10 cellular contexts compared by ENCODE assay signal in genomic region chr20:62951896-62952372, GRCh38. TPM values are rescaled to one million over a fixed set of nuclear protein-coding genes. Genes with fewer than 3 reads are reported as not detected.
DNase-seq lines count a peak whose midpoint lies in the region; ATAC-seq, FAIRE-seq and TF ChIP-seq lines count a peak whose summit lies in the region.
"Had no signal": no experiment of that assay in that cellular context is flagged by ENCODE, and none has a peak within 500 bp of the region (broad histone marks: within the 10 kb centered on the region; RNA-seq: fewer than 3 reads in every experiment).

No MANE protein-coding gene starts in this region.

- no peak overlapping the region for H2BK15ac ChIP-seq in H1 (ENCODE audit: low read length)

- no peak overlapping the region for H3K4ac ChIP-seq in H1 (replicated peaks; ENCODE audit: insufficient read length, low read depth, low read length)

- CTCF ChIA-PET in H1 (lab: Charles Lee; ENCODE audit: partially characterized antibody) = interaction anchor here (1.2 to 2.3 kb wide), 3 partner anchors 11 to 67 kb away, joined by 3 to 5 read pairs (median 3); no protein-coding TSS in a partner anchor

- DNase-seq in H1 (ENCODE audit: low read depth in 1 of 2, low spot score in 2 of 2) (no peak), natural killer cell (no peak), NCI-H2029 (lab: John Stamatoyannopoulos, UW) (no peak), NCI-H748 (lab: John Stamatoyannopoulos, UW; ENCODE audit: unreplicated experiment) (no peak)
- no peak for DNase-seq in activated CD4-positive, CD25-positive, alpha-beta regulatory T cell (lab: John Stamatoyannopoulos, UW)
- DNase-seq: DND-41 had no signal

- H3K9me3 Mint-ChIP-seq in natural killer cell = no peaks in the 10 kb centered on the region

- peaks cover 11% of the 10 kb centered on the region; the same call in 1 of the 2 replicates for H3K23me2 ChIP-seq in H1 (ENCODE audit: low read depth, low read length)

- H3K9ac ChIP-seq in BLaER1 = peak overlapping the region; percentile 92
- H3K9ac ChIP-seq in HUES6 (ENCODE audit: low read length) = peak overlapping the region; percentile 30
- H3K9ac ChIP-seq in H1 (replicated peaks in 1 of 4; ENCODE audit: extremely low read depth in 1 of 4, low read depth in 3 of 4, low read length in 3 of 4) = peak overlapping the region in 1 of 4 experiments; percentile 44; a peak in 3 of 7 replicates

- no peak overlapping the region for H3K18ac ChIP-seq in H1 (ENCODE audit: extremely low read depth, low read length)

- H3K36me3 Mint-ChIP-seq in natural killer cell = no peaks in the 10 kb centered on the region

- POLR2A ChIA-PET in H1 (lab: Charles Lee; ENCODE audit: partially characterized antibody) = interaction anchor here (3.4 to 19.4 kb wide), 2 partner anchors 14 to 32 kb away, joined by 29 to 363 read pairs; partner anchors contain the start of genes DIDO1 and GID8

- H3K23ac ChIP-seq in H1 (ENCODE audit: insufficient read length) = no peak overlapping the region

- H3K4me3 ChIP-seq in BLaER1 (peak overlapping the region; percentile 76), HUES6 (ENCODE audit: low read depth, low read length) (peak overlapping the region; percentile 57), H1 (ENCODE audit: extremely low read depth in 1 of 4, insufficient read depth in 2 of 4, low read depth in 3 of 4, low read length in 4 of 4) (peak overlapping the region; percentile 24 to 61 (median 40))
- H3K4me3 ChIP-seq: cardiac muscle cell had no signal

- TF ChIP-seq EP300 in H1 (IDR thresholded peaks at IDR 0.05; ENCODE audit: borderline replicate concordance in 1 of 2, low read depth in 2 of 2, low read length in 2 of 2) = no peak

- peaks cover 21 to 29% of the 10 kb centered on the region in 2 donors for H3K4me1 Mint-ChIP-seq in natural killer cell

- peak overlapping the region; percentile 96 for H3K27ac ChIP-seq in BLaER1
- H3K27ac ChIP-seq in HUES6 (ENCODE audit: low read depth, low read length) = no peak overlapping the region; the same call in 1 of the 2 replicates
- H3K27ac ChIP-seq in H1 (ENCODE audit: low read depth, low read length) = no peak overlapping the region
- H3K27ac ChIP-seq: cardiac muscle cell had no signal

- no peak for FAIRE-seq in H1 (lab: Jason Lieb, UNC)

- peak overlapping the region; percentile 59 to 93 for H3K27ac Mint-ChIP-seq in natural killer cell

- no peak for TF ChIP-seq POLR2A in H1 (IDR thresholded peaks at IDR 0.05; ENCODE audit: control extremely low read depth in 1 of 2, low read depth in 2 of 2, low read length in 2 of 2)

- peaks cover 10% of the 10 kb centered on the region; the same call in 1 of the 2 replicates for H3K9me3 ChIP-seq in BLaER1
- H3K9me3 ChIP-seq in HUES6 (ENCODE audit: control insufficient read depth, insufficient read depth, low read depth, low read length) = no peaks in the 10 kb centered on the region
- no peaks in the 10 kb centered on the region for H3K9me3 ChIP-seq in H1 (ENCODE audit: insufficient read depth in 2 of 2, low read depth in 1 of 2, low read length in 1 of 2)

- peaks cover 0 to 31% of the 10 kb centered on the region in 2 experiments; a peak in 2 of 4 replicates for H3K79me2 ChIP-seq in H1 (ENCODE audit: control insufficient read depth in 1 of 2, insufficient read depth in 2 of 2, low read length in 2 of 2)

- no peak overlapping the region for H2AFZ ChIP-seq in H1 (ENCODE audit: low read length)

- H3K27me3 Mint-ChIP-seq in natural killer cell (ENCODE audit: low read depth in 2 of 2) = no peaks in the 10 kb centered on the region

- H2BK5ac ChIP-seq in H1 (ENCODE audit: low read depth, low read length) = peak overlapping the region; percentile 28; the same call in 1 of the 2 replicates

- peak overlapping the region; percentile 73; the same call in 1 of the 2 replicates for H4K8ac ChIP-seq in H1 (ENCODE audit: extremely low read depth, insufficient read depth, low read length)

- H3K14ac ChIP-seq in H1 (ENCODE audit: insufficient read length) = no peak overlapping the region

- H4K20me1 ChIP-seq in BLaER1 (peaks cover 32% of the 10 kb centered on the region), H1 (replicated peaks in 1 of 2; ENCODE audit: control insufficient read depth in 1 of 2, insufficient read depth in 2 of 2, low read length in 2 of 2) (peaks cover 4 to 12% of the 10 kb centered on the region in 2 experiments)

- WGBS in H1 (ENCODE audit: extremely low coverage in 1 of 2, insufficient coverage in 1 of 2, insufficient read length in 1 of 2, insufficient replicate concordance in 2 of 2, low coverage in 1 of 2, low lambda C conversion rate in 2 of 2, missing lambda C conversion rate in 1 of 2), 2 experiments = 77% methylated on average over 8 of the region's 8 CpGs; no CpG with 5 or more reads in 1 of the 2 experiments

- peak overlapping the region; percentile 100 for H3K4me2 ChIP-seq in BLaER1
- H3K4me2 ChIP-seq in H1 (ENCODE audit: insufficient read depth in 1 of 2, low read depth in 2 of 2, low read length in 2 of 2) = peak overlapping the region; percentile 71 to 94

- intact Hi-C loops in natural killer cell (cut with micrococcal nuclease) = loop anchor here (5.0 kb wide), 1 partner anchor 35 kb away; no protein-coding TSS in a partner anchor

- peak overlapping the region; percentile 66 for H3K4me3 Mint-ChIP-seq in natural killer cell

- peaks cover 60% of the 10 kb centered on the region for H3K36me3 ChIP-seq in BLaER1
- H3K36me3 ChIP-seq in HUES6 (ENCODE audit: control insufficient read depth, insufficient read depth, low read length) = peaks cover 44% of the 10 kb centered on the region
- H3K36me3 ChIP-seq in H1 (ENCODE audit: control insufficient read depth in 2 of 4, insufficient read depth in 4 of 4, low read length in 3 of 4) = peaks cover 6 to 26% (median 12%) of the 10 kb centered on the region in 4 experiments

- H4K5ac ChIP-seq in H1 (ENCODE audit: insufficient read length, low read depth, low read length) = no peak overlapping the region

- H4K91ac ChIP-seq in H1 (replicated peaks; ENCODE audit: insufficient read length, low read length) = peak overlapping the region; percentile 61

- ATAC-seq in natural killer cell (no peak), HG02798 (IDR thresholded peaks at IDR 0.05; ENCODE audit: poor library complexity, unreplicated experiment) (no peak)

- H3K4me1 ChIP-seq in BLaER1 (peaks cover 65% of the 10 kb centered on the region), HUES6 (ENCODE audit: control insufficient read depth, insufficient read depth, low read length) (peaks cover 29% of the 10 kb centered on the region), H1 (replicated peaks in 1 of 4; ENCODE audit: control insufficient read depth in 3 of 4, insufficient read depth in 4 of 4, low read length in 3 of 4) (peaks cover 2 to 23% (median 17%) of the 10 kb centered on the region in 4 experiments)

- H2BK12ac ChIP-seq in H1 (ENCODE audit: low read depth, low read length) = no peak overlapping the region; the same call in 1 of the 2 replicates

- H2BK120ac ChIP-seq in H1 (replicated peaks; ENCODE audit: low read depth, low read length) = no peak overlapping the region

- no peak overlapping the region for H3K56ac ChIP-seq in H1 (replicated peaks; ENCODE audit: insufficient read length, low read depth, low read length)

- no peak overlapping the region for H2BK20ac ChIP-seq in H1 (ENCODE audit: low read length)

- no peak overlapping the region for H2AK5ac ChIP-seq in H1 (ENCODE audit: low read depth, low read length)

- no peak for TF ChIP-seq CTCF in H1 (IDR thresholded peaks at IDR 0.05; ENCODE audit: control extremely low read depth in 1 of 3, insufficient read depth in 1 of 3, low read depth in 1 of 3, low read length in 3 of 3)
- no peak for TF ChIP-seq CTCF in natural killer cell (IDR thresholded peaks at IDR 0.05)

- H3K79me1 ChIP-seq in H1 (ENCODE audit: low read depth, low read length) = peaks cover 7% of the 10 kb centered on the region; the same call in 1 of the 2 replicates

- no peak for TF ChIP-seq RAD21 in H1 (IDR thresholded peaks at IDR 0.05 in 1 of 2, conservative IDR thresholded peaks at IDR 0.05 in 1 of 2; ENCODE audit: low read depth in 2 of 2, low read length in 2 of 2)

- H3K27me3 ChIP-seq in BLaER1 = no peaks in the 10 kb centered on the region
- no peaks in the 10 kb centered on the region for H3K27me3 ChIP-seq in HUES6 (ENCODE audit: control insufficient read depth, insufficient read depth, low read length)
- H3K27me3 ChIP-seq in H1 (replicated peaks in 1 of 4; ENCODE audit: control insufficient read depth in 3 of 4, extremely low read depth in 1 of 4, insufficient read depth in 3 of 4, low read length in 3 of 4) = no peaks in the 10 kb centered on the region
- H3K27me3 ChIP-seq: cardiac muscle cell had no signal

RNA-seq across cellular contexts. Expression of gene SLC17A9, which starts 0.6 kb away (rescaled TPM):
- 31.1 and 35.2 TPM in 2 replicates for total RNA-seq in H1 (2021; fragmentation: NEBNext Ultra II Directional; extraction: Animal tissue kit (Norgen Biotek cat#: 25700))
- polyA plus RNA-seq in H1 (2011; rRNA removed) = 23.5 and 39.6 TPM in 2 replicates
- polyA plus RNA-seq in H1 (2011; cell fraction: cytosol; rRNA removed) = 26.0 TPM
- 178 TPM for polyA plus RNA-seq in H1 (2011; cell fraction: nucleus; rRNA removed)
- 15.9 to 29.2 TPM (median 25.3 TPM) in 4 replicates for polyA plus RNA-seq in H1 (2012, experiment 1 of 2)
- 17.4 TPM for polyA plus RNA-seq in H1 (2012, experiment 2 of 2)
- 44.3 TPM for polyA plus RNA-seq in H1 (2013, experiment 1 of 2)
- polyA plus RNA-seq in H1 (2013, experiment 2 of 2) = 44.7 TPM
- 6.0 and 6.5 TPM in 2 replicates for polyA minus RNA-seq in H1 (2011; rRNA and poly(A)+ RNA removed)
- polyA minus RNA-seq in H1 (2011; cell fraction: cytosol; rRNA and poly(A)+ RNA removed) = 10.4 TPM
- polyA minus RNA-seq in H1 (2011; cell fraction: nucleus; rRNA and poly(A)+ RNA removed) = 14.7 TPM
- total RNA-seq in natural killer cell = 10 to 100 TPM; 22.3 to 24.0 (median 23.8) TPM

RNA-seq across cellular contexts. Expression of gene GID8, which starts 14.0 kb away (rescaled TPM):
- total RNA-seq in H1 (2021; fragmentation: NEBNext Ultra II Directional; extraction: Animal tissue kit (Norgen Biotek cat#: 25700)) = 72.9 and 73.1 TPM in 2 replicates
- 39.7 and 40.7 TPM in 2 replicates for polyA plus RNA-seq in H1 (2011; rRNA removed)
- 44.1 TPM for polyA plus RNA-seq in H1 (2011; cell fraction: cytosol; rRNA removed)
- polyA plus RNA-seq in H1 (2011; cell fraction: nucleus; rRNA removed) = 33.3 TPM
- polyA plus RNA-seq in H1 (2012, experiment 1 of 2) = 43.9 to 48.5 TPM (median 46.8 TPM) in 4 replicates
- 28.5 TPM for polyA plus RNA-seq in H1 (2012, experiment 2 of 2)
- polyA plus RNA-seq in H1 (2013, experiment 1 of 2) = 46.0 TPM
- 45.2 TPM for polyA plus RNA-seq in H1 (2013, experiment 2 of 2)
- polyA minus RNA-seq in H1 (2011; rRNA and poly(A)+ RNA removed) = 51.3 and 52.9 TPM in 2 replicates
- polyA minus RNA-seq in H1 (2011; cell fraction: cytosol; rRNA and poly(A)+ RNA removed) = 29.9 TPM
- polyA minus RNA-seq in H1 (2011; cell fraction: nucleus; rRNA and poly(A)+ RNA removed) = 23.9 TPM
- 10 to 100 TPM; 45.1 to 60.1 (median 53.1) TPM for total RNA-seq in natural killer cell

RNA-seq across cellular contexts. Expression of gene DIDO1, which starts 25.6 kb away (rescaled TPM):
- 82.8 and 83.2 TPM in 2 replicates for total RNA-seq in H1 (2021; fragmentation: NEBNext Ultra II Directional; extraction: Animal tissue kit (Norgen Biotek cat#: 25700))
- 53.6 and 58.8 TPM in 2 replicates for polyA plus RNA-seq in H1 (2011; rRNA removed)
- polyA plus RNA-seq in H1 (2011; cell fraction: cytosol; rRNA removed) = 66.3 TPM
- polyA plus RNA-seq in H1 (2011; cell fraction: nucleus; rRNA removed) = 116 TPM
- polyA plus RNA-seq in H1 (2012, experiment 1 of 2) = 47.3 to 53.1 TPM (median 49.3 TPM) in 4 replicates
- polyA plus RNA-seq in H1 (2012, experiment 2 of 2) = 13.9 TPM
- polyA plus RNA-seq in H1 (2013, experiment 1 of 2) = 63.3 TPM
- 61.2 TPM for polyA plus RNA-seq in H1 (2013, experiment 2 of 2)
- polyA minus RNA-seq in H1 (2011; rRNA and poly(A)+ RNA removed) = 46.3 and 51.4 TPM in 2 replicates
- polyA minus RNA-seq in H1 (2011; cell fraction: cytosol; rRNA and poly(A)+ RNA removed) = 31.8 TPM
- polyA minus RNA-seq in H1 (2011; cell fraction: nucleus; rRNA and poly(A)+ RNA removed) = 65.1 TPM
- 100 to 1,000 TPM in 1 of 3 donors, 10 to 100 TPM in 2; 79.5 to 116 (median 83.4) TPM for total RNA-seq in natural killer cell

RNA-seq across cellular contexts. Expression of gene BHLHE23, which starts 54.8 kb away (rescaled TPM):
- total RNA-seq in H1 (2021; fragmentation: NEBNext Ultra II Directional; extraction: Animal tissue kit (Norgen Biotek cat#: 25700)) = 0.38 and 0.47 TPM in 2 replicates
- polyA plus RNA-seq in H1 (2011; rRNA removed) = 0.36 TPM in 1 of 2 replicates, not detected in the other
- polyA plus RNA-seq in H1 (2011; cell fraction: cytosol; rRNA removed) = 0.14 TPM
- 0.13 TPM for polyA plus RNA-seq in H1 (2011; cell fraction: nucleus; rRNA removed)
- not detected in 4 replicates for polyA plus RNA-seq in H1 (2012, experiment 1 of 2)
- polyA plus RNA-seq in H1 (2012, experiment 2 of 2) = not detected
- polyA plus RNA-seq in H1 (2013, experiment 1 of 2) = 0.04 TPM
- 0.09 TPM for polyA plus RNA-seq in H1 (2013, experiment 2 of 2)
- polyA minus RNA-seq in H1 (2011; rRNA and poly(A)+ RNA removed) = not detected in 2 replicates
- polyA minus RNA-seq in H1 (2011; cell fraction: cytosol; rRNA and poly(A)+ RNA removed) = 1.0 TPM
- 0.80 TPM for polyA minus RNA-seq in H1 (2011; cell fraction: nucleus; rRNA and poly(A)+ RNA removed)
- total RNA-seq in natural killer cell = not detected
- total RNA-seq: cardiac muscle cell had no signal
- polyA plus RNA-seq: cardiac muscle cell had no signal
